In the genomic region with DNA sequence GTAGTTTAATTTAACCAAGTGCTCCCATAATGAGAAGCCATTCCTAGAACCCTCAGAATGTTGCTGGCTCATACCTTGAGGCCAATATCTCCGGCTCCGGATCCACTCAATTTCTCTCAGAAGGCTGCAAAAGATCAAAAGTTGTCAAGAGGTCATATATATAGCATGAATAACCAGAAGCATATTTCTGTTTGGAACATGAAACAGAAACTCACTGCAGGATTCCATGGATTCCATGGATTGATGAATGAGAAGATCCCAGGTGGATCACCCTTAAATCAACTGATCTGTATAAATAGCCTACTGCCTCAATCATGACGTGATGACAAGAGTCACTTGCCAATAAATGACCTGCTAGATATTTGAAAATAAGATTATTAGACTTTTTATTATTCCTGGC, we compare ENCODE assay signal across 20 cellular contexts. TPM values are rescaled to one million over a fixed set of nuclear protein-coding genes. Genes with fewer than 3 reads are reported as not detected.
DNase-seq lines count a peak whose midpoint lies in the region; ATAC-seq and TF ChIP-seq lines count a peak whose summit lies in the region.
"Had no signal": no experiment of that assay in that cellular context is flagged by ENCODE, and none has a peak within 500 bp of the region (broad histone marks: within the 10 kb centered on the region; RNA-seq: fewer than 3 reads in every experiment).

No MANE protein-coding gene starts in this region.

- 23 to 71% methylated on average over 3 of the region's 3 CpGs for WGBS in gastroesophageal sphincter (ENCODE audit: low coverage in 1 of 2), 2 donors

- no peak for ATAC-seq in gastroesophageal sphincter
- ATAC-seq: GM12878 had no signal

- H3K4me1 ChIP-seq in gastroesophageal sphincter, result peaks cover under 1 to 51% (median 6%) of the 10 kb centered on the region in 3 donors
- peaks cover 49% of the 10 kb centered on the region for H3K4me1 ChIP-seq in muscle layer of colon (ENCODE audit: insufficient read depth, low read length)
- peaks cover 9% of the 10 kb centered on the region for H3K4me1 ChIP-seq in stomach smooth muscle (ENCODE audit: control insufficient read depth, insufficient read depth, low read length)

- TF ChIP-seq EP300 in gastroesophageal sphincter (IDR thresholded peaks at IDR 0.05), result no peak

- H3K27me3 ChIP-seq in gastroesophageal sphincter (no peaks in the 10 kb centered on the region), muscle layer of colon (ENCODE audit: control insufficient read depth in 1 of 2, insufficient read depth in 2 of 2, low read length in 2 of 2) (no peaks in the 10 kb centered on the region), stomach smooth muscle (ENCODE audit: control insufficient read depth in 1 of 2, insufficient read depth in 2 of 2, low read length in 2 of 2) (no peaks in the 10 kb centered on the region)

- H3K4me3 ChIP-seq in gastroesophageal sphincter, result no peak overlapping the region
- no peak overlapping the region for H3K4me3 ChIP-seq in muscle layer of colon (ENCODE audit: low read depth in 1 of 2, low read length in 2 of 2)
- no peak overlapping the region for H3K4me3 ChIP-seq in stomach smooth muscle (ENCODE audit: low read length in 2 of 2)
- H3K4me3 ChIP-seq: GM12878, GM23248, HAP-1 had no signal

- no peaks in the 10 kb centered on the region for H3K36me3 ChIP-seq in gastroesophageal sphincter
- no peaks in the 10 kb centered on the region for H3K36me3 ChIP-seq in muscle layer of colon (ENCODE audit: insufficient read depth, low read length)
- no peaks in the 10 kb centered on the region for H3K36me3 ChIP-seq in stomach smooth muscle (ENCODE audit: control insufficient read depth in 2 of 2, insufficient read depth in 2 of 2, low read length in 2 of 2)
- H3K36me3 ChIP-seq: BE2C, HAP-1 had no signal

- no peaks in the 10 kb centered on the region for H3K9me3 ChIP-seq in gastroesophageal sphincter
- no peaks in the 10 kb centered on the region for H3K9me3 ChIP-seq in muscle layer of colon (ENCODE audit: low read length)
- no peaks in the 10 kb centered on the region for H3K9me3 ChIP-seq in stomach smooth muscle (ENCODE audit: control insufficient read depth in 2 of 2, low read length in 2 of 2)
- H3K9me3 ChIP-seq: BE2C, HAP-1 had no signal

- TF ChIP-seq POLR2A in gastroesophageal sphincter (IDR thresholded peaks at IDR 0.05), result no peak

- TF ChIP-seq CTCF in gastroesophageal sphincter (IDR thresholded peaks at IDR 0.05), result no peak

- H3K9ac ChIP-seq in muscle layer of colon (ENCODE audit: low read length) (no peak overlapping the region), stomach smooth muscle (ENCODE audit: low read length in 2 of 2) (no peak overlapping the region)
- H3K9ac ChIP-seq: GM23248 had no signal

- DNase-seq in medulla oblongata (ENCODE audit: extremely low spot score), result no peak
- DNase-seq in anterior cingulate cortex (lab: John Stamatoyannopoulos, UW), result no peak
- DNase-seq in kidney tubule cell (ENCODE audit: low spot score), result no peak
- DNase-seq: ACHN; BE2C; C1 segment of cervical spinal cord; CD4-positive, CD25-positive, alpha-beta regulatory T cell; CD8-positive, alpha-beta memory T cell; COR-L47; DMS 273 treated with DMSO at 0.1 percent for 48 hours; DMS53; DND-41; EL; GM23248 had no signal

- H3K27ac ChIP-seq in gastroesophageal sphincter, result peak overlapping the region; percentile 31 to 97 (median 82)
- H3K27ac ChIP-seq in muscle layer of colon (ENCODE audit: low read depth, low read length), result peak overlapping the region; percentile 48
- H3K27ac ChIP-seq in stomach smooth muscle (ENCODE audit: low read length), result peak overlapping the region; percentile 53
- H3K27ac ChIP-seq: GM23248, HL-60 had no signal

RNA-seq across cellular contexts. Expression of a gene that starts 3.3 kb away (rescaled TPM):
- total RNA-seq in gastroesophageal sphincter, result 100 to 1,000 TPM in 3 of 4 donors, 10 to 100 TPM in 1; 64.5 to 185 (median 131) TPM
